ENCODE assay signal across 3 cellular contexts in genomic region chr9:135296783-135297715, GRCh38.
A peak's percentile ranks its signal among the peaks of the same experiment; 100 is the strongest.
TF ChIP-seq lines count a peak whose summit lies in the region.

No MANE protein-coding gene starts in this region.

TF ChIP-seq in HEK293, 187 proteins besides CTCF, POLR2A, EP300 and RAD21:
- no peak for TF ChIP-seq ZNF324 (tag by site-specific recombination; IDR thresholded peaks at IDR 0.05)
- TF ChIP-seq ZIC2 (tag by site-specific recombination; IDR thresholded peaks at IDR 0.05) = 0 out of 2 replicates have a peak, but pooled peaks have one; percentile 19
- TF ChIP-seq ZNF266 (tag by site-specific recombination; IDR thresholded peaks at IDR 0.05; ENCODE audit: low read depth) = no peak
- TF ChIP-seq GLIS1 (tag by site-specific recombination; IDR thresholded peaks at IDR 0.05) = peak; percentile 27; the same call in 1 of the 2 replicates
- TF ChIP-seq ZNF768 (tag by site-specific recombination; IDR thresholded peaks at IDR 0.05) = no peak
- TF ChIP-seq ZNF175 (tag by site-specific recombination; IDR thresholded peaks at IDR 0.05) = no peak

TF ChIP-seq in H1, 55 proteins besides CTCF, POLR2A, EP300 and RAD21:
- TF ChIP-seq ZNF274 (IDR thresholded peaks at IDR 0.05; ENCODE audit: borderline replicate concordance, extremely low read depth, low read length) = no peak
- no peak for TF ChIP-seq CBX5 (IDR thresholded peaks at IDR 0.05; ENCODE audit: low read depth, low read length)
- TF ChIP-seq BCL11A (IDR thresholded peaks at IDR 0.05; ENCODE audit: low read depth in 2 of 2, low read length in 2 of 2) = no peak
- TF ChIP-seq SIX5 (IDR thresholded peaks at IDR 0.05; ENCODE audit: low read depth, low read length) = no peak
- no peak for TF ChIP-seq CREB1 (IDR thresholded peaks at IDR 0.05)
- TF ChIP-seq SUZ12 (IDR thresholded peaks at IDR 0.05; ENCODE audit: low read length) = no peak
- TF ChIP-seq USF2 (IDR thresholded peaks at IDR 0.05; ENCODE audit: low read length) = no peak
- TF ChIP-seq ASH2L (IDR thresholded peaks at IDR 0.05; ENCODE audit: low read length) = no peak
- TF ChIP-seq GABPA (IDR thresholded peaks at IDR 0.05; ENCODE audit: borderline replicate concordance, insufficient read depth, low read length) = no peak
- TF ChIP-seq SP4 (IDR thresholded peaks at IDR 0.05; ENCODE audit: low read length) = no peak
- TF ChIP-seq TEAD4 (IDR thresholded peaks at IDR 0.05; ENCODE audit: low read depth, low read length) = no peak
- TF ChIP-seq RBBP5 (IDR thresholded peaks at IDR 0.05; ENCODE audit: borderline replicate concordance, low read depth, low read length) = no peak
- no peak for TF ChIP-seq RNF2 (IDR thresholded peaks at IDR 0.05; ENCODE audit: borderline replicate concordance, low read depth, low read length, missing control alignments, poor library complexity, severe bottlenecking)
- TF ChIP-seq KDM5A (IDR thresholded peaks at IDR 0.05; ENCODE audit: low read length) = no peak
- no peak for TF ChIP-seq ATF3 (IDR thresholded peaks at IDR 0.05; ENCODE audit: insufficient read depth, low read depth, low read length)
- TF ChIP-seq JUND (IDR thresholded peaks at IDR 0.05; ENCODE audit: low read length) = no peak
- TF ChIP-seq CHD1 (IDR thresholded peaks at IDR 0.05; ENCODE audit: low read depth, low read length) = no peak

TF ChIP-seq in HepG2, 621 proteins besides CTCF, POLR2A, EP300 and RAD21:
- TF ChIP-seq REST (IDR thresholded peaks at IDR 0.05; ENCODE audit: borderline replicate concordance in 1 of 2, low read depth in 1 of 2, low read length in 2 of 2) (no peak), TBP (CRISPR knock-in tag; IDR thresholded peaks at IDR 0.05) (no peak), MXD4 (CRISPR knock-in tag; IDR thresholded peaks at IDR 0.05) (no peak), RAD51 (IDR thresholded peaks at IDR 0.05; ENCODE audit: borderline replicate concordance) (no peak), DNMT3B (CRISPR knock-in tag; conservative IDR thresholded peaks at IDR 0.05) (no peak), HOXA7 (CRISPR knock-in tag; IDR thresholded peaks at IDR 0.05) (no peak), ZNF337 (CRISPR knock-in tag; IDR thresholded peaks at IDR 0.05; ENCODE audit: borderline replicate concordance, low read depth) (no peak), ZNF646 (CRISPR knock-in tag; IDR thresholded peaks at IDR 0.05) (no peak), RBM22 (optimal IDR thresholded peaks at IDR 0.05; ENCODE audit: low read length) (no peak), IRF9 (CRISPR knock-in tag; IDR thresholded peaks at IDR 0.05; ENCODE audit: borderline replicate concordance) (no peak), ZNF138 (CRISPR knock-in tag; IDR thresholded peaks at IDR 0.05; ENCODE audit: low read depth) (no peak), FOXP4 (CRISPR knock-in tag; IDR thresholded peaks at IDR 0.05) (no peak), HMGXB4 (CRISPR knock-in tag; IDR thresholded peaks at IDR 0.05; ENCODE audit: borderline replicate concordance in 1 of 2, low read depth in 1 of 2) (no peak), SIN3B (IDR thresholded peaks at IDR 0.05; ENCODE audit: low read length) (no peak)
